ENCODE assay signal across 3 cellular contexts in genomic region chr19:33202546-33203507, GRCh38.
TF ChIP-seq lines count a peak whose summit lies in the region.

No MANE protein-coding gene starts in this region.

TF ChIP-seq in SK-N-SH, 30 proteins besides CTCF, POLR2A, EP300 and RAD21:
- no peak for TF ChIP-seq SIN3A (IDR thresholded peaks at IDR 0.05; ENCODE audit: borderline replicate concordance, low read depth, low read length)
- no peak for TF ChIP-seq ELF1 (IDR thresholded peaks at IDR 0.05)
TF ChIP-seq in SK-N-SH: peak in this region for 0.

TF ChIP-seq in SK-N-SH treated with all-trans-retinoic acid at 6 μM for 48 hours, 23 proteins besides CTCF, POLR2A, EP300 and RAD21:
- TF ChIP-seq ZFP3 (CRISPR knock-in tag; IDR thresholded peaks at IDR 0.05) (no peak), GLIS3 (CRISPR knock-in tag; IDR thresholded peaks at IDR 0.05) (no peak), ZNF70 (CRISPR knock-in tag; IDR thresholded peaks at IDR 0.05) (no peak), PPARA (CRISPR knock-in tag; IDR thresholded peaks at IDR 0.05; ENCODE audit: borderline replicate concordance) (no peak), BACH2 (CRISPR knock-in tag; IDR thresholded peaks at IDR 0.05; ENCODE audit: borderline replicate concordance) (no peak), PATZ1 (CRISPR knock-in tag; IDR thresholded peaks at IDR 0.05; ENCODE audit: borderline replicate concordance) (no peak), OSR1 (CRISPR knock-in tag; IDR thresholded peaks at IDR 0.05) (no peak), ZFP30 (CRISPR knock-in tag; IDR thresholded peaks at IDR 0.05) (no peak), CREB5 (CRISPR knock-in tag; IDR thresholded peaks at IDR 0.05; ENCODE audit: low read depth) (no peak), ARNTL (CRISPR knock-in tag; IDR thresholded peaks at IDR 0.05; ENCODE audit: borderline replicate concordance, low read depth) (no peak), POU6F1 (CRISPR knock-in tag; IDR thresholded peaks at IDR 0.05; ENCODE audit: borderline replicate concordance, low read depth) (no peak)

TF ChIP-seq in IMR-90, 13 proteins besides CTCF, POLR2A, EP300 and RAD21:
- TF ChIP-seq MAFK (IDR thresholded peaks at IDR 0.05; ENCODE audit: low read depth, low read length) = no peak
- TF ChIP-seq MXI1 (IDR thresholded peaks at IDR 0.05; ENCODE audit: borderline replicate concordance, low read depth, low read length) = no peak
- no peak for TF ChIP-seq CHD1 (IDR thresholded peaks at IDR 0.05; ENCODE audit: low read depth, low read length)
- no peak for TF ChIP-seq SMC3 (IDR thresholded peaks at IDR 0.05; ENCODE audit: low read depth, low read length)
- no peak for TF ChIP-seq BHLHE40 (IDR thresholded peaks at IDR 0.05; ENCODE audit: low read depth, low read length)
- TF ChIP-seq RFX5 (IDR thresholded peaks at IDR 0.05; ENCODE audit: low read depth, low read length) = no peak
- no peak for TF ChIP-seq CEBPB (IDR thresholded peaks at IDR 0.05; ENCODE audit: low read depth, low read length)
- TF ChIP-seq FOS (IDR thresholded peaks at IDR 0.05; ENCODE audit: low read depth, low read length) = no peak
- TF ChIP-seq RCOR1 (IDR thresholded peaks at IDR 0.05; ENCODE audit: insufficient replicate concordance, low read length) = no peak
- no peak for TF ChIP-seq MAZ (IDR thresholded peaks at IDR 0.05; ENCODE audit: borderline replicate concordance, low read depth, low read length)
- TF ChIP-seq USF2 (IDR thresholded peaks at IDR 0.05; ENCODE audit: low read depth, low read length) = no peak
- no peak for TF ChIP-seq ELK1 (IDR thresholded peaks at IDR 0.05; ENCODE audit: borderline replicate concordance, low read depth, low read length)
- TF ChIP-seq NFE2L2 (IDR thresholded peaks at IDR 0.05; ENCODE audit: low read depth, low read length) = no peak
